ENCODE assay signal across 8 cellular contexts in genomic region chr1:85502625-85503083, GRCh38. TPM values are rescaled to one million over a fixed set of nuclear protein-coding genes. Genes with fewer than 3 reads are reported as not detected.
A peak's percentile ranks its signal among the peaks of the same experiment; 100 is the strongest.
DNase-seq lines count a peak whose midpoint lies in the region; ATAC-seq and TF ChIP-seq lines count a peak whose summit lies in the region.

No MANE protein-coding gene starts in this region.

- TF ChIP-seq CTCF in VCaP (conservative IDR thresholded peaks at IDR 0.05) (peak; percentile 73), thoracic aorta (IDR thresholded peaks at IDR 0.05) (peak; percentile 49)

- DNase-seq in CMK (ENCODE audit: low read depth) (peak; percentile 4), right cardiac atrium (peak in 2 of 3 donors; percentile 25 to 60), thoracic aorta (ENCODE audit: low spot score) (no peak), amniotic stem cell (lab: John Stamatoyannopoulos, UW) (no peak)
- DNase-seq in Jurkat, Clone E6-1 (ENCODE audit: low read depth, low spot score), result peak; percentile 42

- H3K9me3 ChIP-seq in right cardiac atrium (ENCODE audit: control insufficient read depth, low read length) (no peaks in the 10 kb centered on the region), thoracic aorta (no peaks in the 10 kb centered on the region)

- H3K36me3 ChIP-seq in thoracic aorta, result no peaks in the 10 kb centered on the region

- peak; percentile 81 to 90 for ATAC-seq in right cardiac atrium
- ATAC-seq in thoracic aorta (ENCODE audit: insufficient number of reproducible peaks, low FRiP score, low read depth), result no peak
- ATAC-seq in GM21360 (IDR thresholded peaks at IDR 0.05; ENCODE audit: unreplicated experiment), result no peak
- no peak for ATAC-seq in HG02970 (IDR thresholded peaks at IDR 0.05; ENCODE audit: low FRiP score, unreplicated experiment)

- H3K27ac ChIP-seq in VCaP, result no peak overlapping the region
- no peak overlapping the region for H3K27ac ChIP-seq in right cardiac atrium (ENCODE audit: low read length)
- H3K27ac ChIP-seq in thoracic aorta, result no peak overlapping the region

- 42% methylated on average over 3 of the region's 3 CpGs for WGBS in right cardiac atrium

- intact Hi-C loops in right cardiac atrium (cut with DNase I), result loop anchor here (2.0 to 10.0 kb wide), 3 partner anchors 192 to 195 kb away; no protein-coding TSS in a partner anchor

- H3K27me3 ChIP-seq in right cardiac atrium (ENCODE audit: control insufficient read depth, insufficient read depth) (no peaks in the 10 kb centered on the region), thoracic aorta (replicated peaks; ENCODE audit: insufficient read depth) (no peaks in the 10 kb centered on the region)

- H3K4me1 ChIP-seq in right cardiac atrium (ENCODE audit: control insufficient read depth, insufficient read depth, low read length) (no peaks in the 10 kb centered on the region), thoracic aorta (ENCODE audit: control insufficient read depth in 1 of 2, low read depth in 2 of 2) (peaks cover 0 to 5% of the 10 kb centered on the region in 2 donors)

- no peak overlapping the region for H3K4me3 ChIP-seq in Jurkat, Clone E6-1 (ENCODE audit: low read length)
- H3K4me3 ChIP-seq in right cardiac atrium (ENCODE audit: low read length) (no peak overlapping the region), thoracic aorta (no peak overlapping the region)

RNA-seq across cellular contexts. Expression of gene DDAH1, which starts 37.7 kb away (rescaled TPM):
- not detected for polyA plus RNA-seq in Jurkat, Clone E6-1 (2012; ENCODE audit: insufficient read depth, insufficient read length)
- total RNA-seq in right cardiac atrium, result 10 to 100 TPM in 1 of 4 donors, 1 to 10 TPM in 3; 4.5 to 10.1 (median 5.8) TPM
- polyA plus RNA-seq in right cardiac atrium, result 3.8 TPM
- total RNA-seq in thoracic aorta, result 10 to 100 TPM; 30.5 to 55.4 TPM

Comparison
In these comparisons a context has a peak if more than half of its experiments do, and no peak if none do; other contexts are left out.
1. DNase-seq: peak in CMK (single experiment), Jurkat, Clone E6-1 (single experiment) and right cardiac atrium (2 of 3); none in thoracic aorta (single experiment) and amniotic stem cell (single experiment).
2. ATAC-seq: peak in right cardiac atrium (2 of 2); none in thoracic aorta (single experiment), GM21360 (single experiment) and HG02970 (single experiment).